ENCODE assay signal across 11 cellular contexts in the genomic region with DNA sequence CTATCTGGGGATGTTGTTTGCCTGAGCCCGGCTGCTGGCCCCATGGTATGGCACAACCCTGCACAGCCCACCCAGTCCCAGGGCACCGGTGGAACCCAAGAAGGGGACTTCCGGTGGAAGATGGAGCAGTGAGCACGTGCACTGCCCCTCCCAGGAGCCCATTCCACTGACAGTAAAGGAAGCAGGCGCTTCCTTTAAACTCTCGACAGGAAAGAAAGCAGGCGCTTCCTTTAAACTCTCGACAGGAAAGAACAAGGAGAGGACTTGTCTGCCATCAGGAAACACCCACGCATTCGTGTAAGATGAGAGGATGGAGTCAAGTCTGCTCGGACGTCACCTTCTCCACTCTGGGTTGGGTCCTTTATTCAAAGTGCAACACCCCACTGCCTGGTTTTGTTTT. TPM values are rescaled to one million over a fixed set of nuclear protein-coding genes. Genes with fewer than 3 reads are reported as not detected.
DNase-seq lines count a peak whose midpoint lies in the region; ATAC-seq and TF ChIP-seq lines count a peak whose summit lies in the region.
"Had no signal": no experiment of that assay in that cellular context is flagged by ENCODE, and none has a peak within 500 bp of the region (broad histone marks: within the 10 kb centered on the region; RNA-seq: fewer than 3 reads in every experiment).

No MANE protein-coding gene starts in this region.

- H3K27me3 ChIP-seq in CD4-positive, CD25-positive, alpha-beta regulatory T cell (ENCODE audit: control insufficient read depth, insufficient read depth, low read length) = no peaks in the 10 kb centered on the region
- H3K27me3 ChIP-seq in DND-41 (ENCODE audit: insufficient read depth, low read length, poor library complexity) = no peaks in the 10 kb centered on the region
- H3K27me3 ChIP-seq: ascending aorta, MG63 had no signal

- no peak for ATAC-seq in CD4-positive, CD25-positive, alpha-beta regulatory T cell (ENCODE audit: low read depth in 2 of 2)
- ATAC-seq in DND-41 (ENCODE audit: insufficient read depth, low read depth) (no peak), memory B cell (ENCODE audit: low read depth) (no peak), GM18873 (IDR thresholded peaks at IDR 0.05; ENCODE audit: low FRiP score, unreplicated experiment) (no peak), HG03521 (IDR thresholded peaks at IDR 0.05; ENCODE audit: unreplicated experiment) (no peak)
- peak; percentile 11 for ATAC-seq in activated naive CD8-positive, alpha-beta T cell treated with anti-CD3 and anti-CD28 coated beads, Interleukin-2, amount 50 U/mL, for 24 hours
- ATAC-seq: GM23338 had no signal

- H3K9me3 ChIP-seq in CD4-positive, CD25-positive, alpha-beta regulatory T cell (ENCODE audit: control insufficient read depth in 2 of 2, low read length in 2 of 2) = no peaks in the 10 kb centered on the region
- H3K9me3 ChIP-seq in DND-41 (ENCODE audit: insufficient read depth, low read length, severe bottlenecking) = no peaks in the 10 kb centered on the region
- H3K9me3 ChIP-seq: ascending aorta, MG63 had no signal

- H3K4me3 ChIP-seq in CD4-positive, CD25-positive, alpha-beta regulatory T cell (ENCODE audit: low read depth, low read length) = no peak overlapping the region
- H3K4me3 ChIP-seq in DND-41 (ENCODE audit: low read depth in 1 of 2, low read length in 2 of 2) = no peak overlapping the region
- H3K4me3 ChIP-seq: ascending aorta, GM23338, MG63 had no signal

- peaks cover 5% of the 10 kb centered on the region for H3K36me3 Mint-ChIP-seq in CD4-positive, CD25-positive, alpha-beta regulatory T cell
- peaks cover 34% of the 10 kb centered on the region for H3K36me3 Mint-ChIP-seq in activated naive CD8-positive, alpha-beta T cell treated with anti-CD3 and anti-CD28 coated beads, Interleukin-2, amount 50 U/mL, for 24 hours (ENCODE audit: low read depth)
- peaks cover 7% of the 10 kb centered on the region for H3K36me3 Mint-ChIP-seq in memory B cell

- peak overlapping the region in 1 of 4 donors; percentile 38 for H3K4me3 Mint-ChIP-seq in CD4-positive, CD25-positive, alpha-beta regulatory T cell
- no peak overlapping the region for H3K4me3 Mint-ChIP-seq in activated naive CD8-positive, alpha-beta T cell treated with anti-CD3 and anti-CD28 coated beads, Interleukin-2, amount 50 U/mL, for 24 hours
- no peak overlapping the region for H3K4me3 Mint-ChIP-seq in memory B cell
- H3K4me3 Mint-ChIP-seq: GM23338 had no signal

- no peak for TF ChIP-seq CTCF in DND-41 (IDR thresholded peaks at IDR 0.05; ENCODE audit: borderline replicate concordance, extremely low read depth, low read length, poor library complexity, severe bottlenecking)

- H3K4me1 Mint-ChIP-seq in CD4-positive, CD25-positive, alpha-beta regulatory T cell = peaks cover 16 to 63% (median 30%) of the 10 kb centered on the region in 4 donors
- peaks cover 74% of the 10 kb centered on the region for H3K4me1 Mint-ChIP-seq in activated naive CD8-positive, alpha-beta T cell treated with anti-CD3 and anti-CD28 coated beads, Interleukin-2, amount 50 U/mL, for 24 hours
- peaks cover 20% of the 10 kb centered on the region for H3K4me1 Mint-ChIP-seq in memory B cell
- H3K4me1 Mint-ChIP-seq: GM23338 had no signal

- peaks cover 26% of the 10 kb centered on the region for H3K4me1 ChIP-seq in CD4-positive, CD25-positive, alpha-beta regulatory T cell (ENCODE audit: control insufficient read depth, insufficient read depth, low read length, poor library complexity, severe bottlenecking)
- H3K4me1 ChIP-seq in DND-41 (ENCODE audit: insufficient read depth, low read length) = peaks cover 11% of the 10 kb centered on the region
- H3K4me1 ChIP-seq: ascending aorta had no signal

- H3K27ac ChIP-seq in CD4-positive, CD25-positive, alpha-beta regulatory T cell (ENCODE audit: insufficient read depth, low read length, poor library complexity, severe bottlenecking) = no peak overlapping the region
- peak overlapping the region; percentile 35; the same call in 1 of the 2 replicates for H3K27ac ChIP-seq in DND-41 (ENCODE audit: low read length)
- H3K27ac ChIP-seq: ascending aorta had no signal

- no peaks in the 10 kb centered on the region for H3K27me3 Mint-ChIP-seq in CD4-positive, CD25-positive, alpha-beta regulatory T cell
- H3K27me3 Mint-ChIP-seq in activated naive CD8-positive, alpha-beta T cell treated with anti-CD3 and anti-CD28 coated beads, Interleukin-2, amount 50 U/mL, for 24 hours = no peaks in the 10 kb centered on the region
- peaks cover 16% of the 10 kb centered on the region for H3K27me3 Mint-ChIP-seq in memory B cell

- H4K20me1 ChIP-seq in DND-41 (ENCODE audit: insufficient read depth, low read length) = no peaks in the 10 kb centered on the region

- no peaks in the 10 kb centered on the region for H3K79me2 ChIP-seq in DND-41 (ENCODE audit: insufficient read depth, low read length)

- peak in 1 of 3 donors; percentile 34 for DNase-seq in CD4-positive, CD25-positive, alpha-beta regulatory T cell
- DNase-seq in DND-41 = no peak
- peak; percentile 32 for DNase-seq in activated naive CD8-positive, alpha-beta T cell treated with anti-CD3 and anti-CD28 coated beads, Interleukin-2, amount 50 U/mL, for 24 hours
- no peak for DNase-seq in memory B cell (ENCODE audit: low spot score in 2 of 2)
- DNase-seq in NCI-H345 treated with DMSO at 0.1 percent for 48 hours (lab: John Stamatoyannopoulos, UW; ENCODE audit: unreplicated experiment) = no peak
- DNase-seq: MG63, midbrain had no signal

- H3K4me2 ChIP-seq in DND-41 (ENCODE audit: insufficient read depth, low read length) = no peak overlapping the region
- H3K4me2 ChIP-seq: GM23338 had no signal

- no peak overlapping the region for H3K9ac ChIP-seq in DND-41 (ENCODE audit: low read depth, low read length)

- peak overlapping the region in 2 of 3 donors; percentile 78 to 86 for H3K27ac Mint-ChIP-seq in CD4-positive, CD25-positive, alpha-beta regulatory T cell
- H3K27ac Mint-ChIP-seq in activated naive CD8-positive, alpha-beta T cell treated with anti-CD3 and anti-CD28 coated beads, Interleukin-2, amount 50 U/mL, for 24 hours = peak overlapping the region; percentile 92
- H3K27ac Mint-ChIP-seq in memory B cell = peak overlapping the region; percentile 11
- H3K27ac Mint-ChIP-seq: GM23338 had no signal

- peaks cover 0 to 1% (median 0%) of the 10 kb centered on the region in 7 donors for H3K9me3 Mint-ChIP-seq in CD4-positive, CD25-positive, alpha-beta regulatory T cell
- H3K9me3 Mint-ChIP-seq in activated naive CD8-positive, alpha-beta T cell treated with anti-CD3 and anti-CD28 coated beads, Interleukin-2, amount 50 U/mL, for 24 hours = no peaks in the 10 kb centered on the region
- H3K9me3 Mint-ChIP-seq in memory B cell = no peaks in the 10 kb centered on the region
- H3K9me3 Mint-ChIP-seq: GM23338 had no signal

- H2AFZ ChIP-seq in DND-41 (ENCODE audit: low read depth, low read length) = no peak overlapping the region
- H2AFZ ChIP-seq: GM23338 had no signal

- peaks cover 3% of the 10 kb centered on the region for H3K36me3 ChIP-seq in CD4-positive, CD25-positive, alpha-beta regulatory T cell (ENCODE audit: control insufficient read depth, insufficient read depth, low read length)
- peaks cover under 1% of the 10 kb centered on the region for H3K36me3 ChIP-seq in DND-41 (ENCODE audit: insufficient read depth, low read length)

RNA-seq across cellular contexts. Expression of a gene that starts 53.7 kb away (rescaled TPM):
- 63.1 TPM for total RNA-seq in CD4-positive, CD25-positive, alpha-beta regulatory T cell
- 10 to 100 TPM; 34.3 to 50.7 (median 37.3) TPM for polyA plus RNA-seq in CD4-positive, CD25-positive, alpha-beta regulatory T cell

Comparison
In these comparisons a context has a peak if more than half of its experiments do, and no peak if none do; other contexts are left out.
1. H3K27ac Mint-ChIP-seq: peak in every context shown above with its lines; median percentile 92 in activated naive CD8-positive, alpha-beta T cell treated with anti-CD3 and anti-CD28 coated beads, Interleukin-2, amount 50 U/mL, for 24 hours; 82 in CD4-positive, CD25-positive, alpha-beta regulatory T cell; 11 in memory B cell.